10 cellular contexts compared by ENCODE assay signal in the genomic region with DNA sequence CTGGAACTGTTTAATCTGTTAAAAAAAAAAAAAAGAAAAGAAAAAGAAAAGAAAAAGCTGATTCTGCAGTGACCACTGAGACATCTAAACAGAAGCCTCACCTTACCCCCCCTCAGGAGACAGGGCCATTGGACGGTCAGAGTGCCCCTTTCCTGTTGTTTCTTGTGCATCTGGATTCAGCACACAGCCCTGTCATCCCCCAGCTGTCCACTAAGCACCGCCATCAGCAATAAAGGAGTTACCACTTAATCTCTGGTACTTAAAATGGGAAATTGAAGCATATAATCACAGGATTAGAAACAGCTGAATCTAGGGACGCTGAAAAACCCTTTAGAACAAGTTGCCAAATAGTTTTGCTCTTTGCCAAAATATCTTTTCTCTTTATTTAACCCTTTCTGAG.
DNase-seq lines count a peak whose midpoint lies in the region; ATAC-seq and TF ChIP-seq lines count a peak whose summit lies in the region.
"Had no signal": no experiment of that assay in that cellular context is flagged by ENCODE, and none has a peak within 500 bp of the region (broad histone marks: within the 10 kb centered on the region; RNA-seq: fewer than 3 reads in every experiment).

No MANE protein-coding gene starts in this region.

- no peak overlapping the region for H2BK5ac ChIP-seq in H9 (ENCODE audit: insufficient read length, low read length)

- no peak overlapping the region for H3K27ac ChIP-seq in H9 (ENCODE audit: insufficient read length, low read depth, low read length)
- no peak overlapping the region for H3K27ac ChIP-seq in RWPE1
- no peak overlapping the region for H3K27ac ChIP-seq in foreskin keratinocyte
- H3K27ac ChIP-seq: skin epidermis had no signal

- no peak overlapping the region for H3K4ac ChIP-seq in H9 (ENCODE audit: low read depth, low read length)

- WGBS in H9 (ENCODE audit: extremely low coverage, insufficient read length, low lambda C conversion rate): no CpG with 5 or more reads among the region's 3 CpGs

- H3K9me3 ChIP-seq in H9 (ENCODE audit: control insufficient read depth, low read depth, low read length): no peaks in the 10 kb centered on the region

- H2AFZ ChIP-seq in H9 (ENCODE audit: low read length): no peak overlapping the region

- H3K36me3 Mint-ChIP-seq in H9 (ENCODE audit: insufficient read depth in 1 of 3, low read depth in 3 of 3): no peaks in the 10 kb centered on the region

- no peak overlapping the region for H3K56ac ChIP-seq in H9 (ENCODE audit: insufficient read length, low read depth, low read length)

- no peak overlapping the region for H3K23ac ChIP-seq in H9 (ENCODE audit: insufficient read length, low read depth, low read length)

- H3K9me3 Mint-ChIP-seq in H9: no peaks in the 10 kb centered on the region; a peak in 1 of 5 replicates

- no peak overlapping the region for H2BK15ac ChIP-seq in H9 (ENCODE audit: low read depth, low read length)

- H3K4me1 Mint-ChIP-seq in H9: no peaks in the 10 kb centered on the region

- no peak overlapping the region for H3K18ac ChIP-seq in H9 (ENCODE audit: insufficient read length, low read depth, low read length)

- DNase-seq in AG20443 (ENCODE audit: low spot score) (peak; percentile 30), H9 (no peak), RWPE1 (ENCODE audit: low spot score) (peak; percentile 14), foreskin keratinocyte (no peak)
- DNase-seq: NCI-H526 treated with DMSO at 0.1 percent for 48 hours had no signal

- peaks cover 2% of the 10 kb centered on the region; the same call in 1 of the 2 replicates for H3K27me3 Mint-ChIP-seq in H9 (ENCODE audit: low read depth)

- H4K91ac ChIP-seq in H9 (ENCODE audit: insufficient read length, low read depth, low read length): no peak overlapping the region

- no peaks in the 10 kb centered on the region for H3K23me2 ChIP-seq in H9 (ENCODE audit: insufficient read length, low read depth, low read length, poor library complexity, severe bottlenecking)

- ATAC-seq in foreskin keratinocyte (peak; percentile 32), HG03378 (IDR thresholded peaks at IDR 0.05; ENCODE audit: unreplicated experiment) (no peak), GM18870 (IDR thresholded peaks at IDR 0.05; ENCODE audit: unreplicated experiment) (no peak), HG03196 (IDR thresholded peaks at IDR 0.05; ENCODE audit: unreplicated experiment) (no peak), GM21528 (IDR thresholded peaks at IDR 0.05; ENCODE audit: low FRiP score, unreplicated experiment) (no peak)

- H3K9ac ChIP-seq in H9 (ENCODE audit: extremely low read depth, insufficient read length, low read length): no peak overlapping the region

- H3T11ph ChIP-seq in H9 (ENCODE audit: low read length): no peak overlapping the region

- no peak overlapping the region for H2BK20ac ChIP-seq in H9 (ENCODE audit: low read depth, low read length, poor library complexity, severe bottlenecking)

- no peak overlapping the region for H3K27ac Mint-ChIP-seq in H9

- no peaks in the 10 kb centered on the region for H3K4me1 ChIP-seq in H9 (ENCODE audit: insufficient read depth, low read length)
- H3K4me1 ChIP-seq in foreskin keratinocyte: no peaks in the 10 kb centered on the region

- no peak overlapping the region for H3K4me3 Mint-ChIP-seq in H9

- no peak overlapping the region for H4K5ac ChIP-seq in H9 (ENCODE audit: insufficient read length, low read depth, low read length)

- H3K79me2 ChIP-seq in H9 (ENCODE audit: insufficient read depth, low read length): no peaks in the 10 kb centered on the region

- H3K79me1 ChIP-seq in H9 (ENCODE audit: insufficient read depth, low read depth, low read length, poor library complexity, severe bottlenecking): no peaks in the 10 kb centered on the region

- no peak overlapping the region for H2BK120ac ChIP-seq in H9 (ENCODE audit: low read depth, low read length, poor library complexity, severe bottlenecking)

- no peak overlapping the region for H4K8ac ChIP-seq in H9 (replicated peaks; ENCODE audit: insufficient read length, low read depth, low read length)

- POLR2A ChIA-PET in RWPE1 (lab: Yijun Ruan, JAX; ENCODE audit: low non-redundant PET): no interaction called here

- no peak overlapping the region for H3K14ac ChIP-seq in H9 (ENCODE audit: insufficient read depth, low read length)

- H3K27me3 ChIP-seq in H9 (ENCODE audit: insufficient read depth, low read length) (no peaks in the 10 kb centered on the region), foreskin keratinocyte (peaks cover 16% of the 10 kb centered on the region)

- H2BK12ac ChIP-seq in H9 (ENCODE audit: insufficient read length, low read depth, low read length): no peak overlapping the region

- H4K20me1 ChIP-seq in H9 (ENCODE audit: control insufficient read depth, insufficient read depth, insufficient read length): no peaks in the 10 kb centered on the region

- H2AK5ac ChIP-seq in H9 (ENCODE audit: insufficient read length, low read length): no peak overlapping the region

- TF ChIP-seq CTCF in H9 (conservative IDR thresholded peaks at IDR 0.05) (peak; percentile 31; the same call in 1 of the 3 replicates), RWPE1 (conservative IDR thresholded peaks at IDR 0.05; ENCODE audit: low read depth) (peak; percentile 35), foreskin keratinocyte (conservative IDR thresholded peaks at IDR 0.05) (peak; percentile 31)

- CTCF ChIA-PET in RWPE1 (lab: Yijun Ruan, JAX): interaction anchor here (0.6 to 0.7 kb wide), 3 partner anchors 50 to 221 kb away, joined by 3 to 5 read pairs (median 3); no protein-coding TSS in a partner anchor

- H3K4me2 ChIP-seq in H9 (ENCODE audit: insufficient read depth, insufficient read length, low read length): no peak overlapping the region

Comparison
In these comparisons a context has a peak if more than half of its experiments do, and no peak if none do; other contexts are left out.
1. DNase-seq: peak in AG20443 (single experiment) and RWPE1 (single experiment); none in H9 (single experiment) and foreskin keratinocyte (0 of 2).
2. Peak in every context shown above with its lines, with median percentiles within 50 percentile points of each other: CTCF ChIP-seq.